In genomic region chr5:126384985-126385384, GRCh38 we compare ENCODE assay signal across 10 cellular contexts. TPM values are rescaled to one million over a fixed set of nuclear protein-coding genes. Genes with fewer than 3 reads are reported as not detected.
DNase-seq lines count a peak whose midpoint lies in the region; ATAC-seq and TF ChIP-seq lines count a peak whose summit lies in the region.
"Had no signal": no experiment of that assay in that cellular context is flagged by ENCODE, and none has a peak within 500 bp of the region (broad histone marks: within the 10 kb centered on the region; RNA-seq: fewer than 3 reads in every experiment).

No MANE protein-coding gene starts in this region.

- H3F3A ChIP-seq in MM.1S (ENCODE audit: insufficient read depth, low read length) (no peaks in the 10 kb centered on the region), neural progenitor cell (ENCODE audit: low read depth) (no peaks in the 10 kb centered on the region)

- no peak overlapping the region for H3K4me3 Mint-ChIP-seq in activated CD8-positive, alpha-beta memory T cell treated with anti-CD3 and anti-CD28 coated beads, Interleukin-2, amount 10 ng/mL, durations not matched to agents 7 days and 5 days
- no peak overlapping the region for H3K4me3 Mint-ChIP-seq in neural progenitor cell
- H3K4me3 Mint-ChIP-seq: CD4-positive, CD25-positive, alpha-beta regulatory T cell had no signal

- H3K4me1 ChIP-seq in osteoblast (ENCODE audit: insufficient read depth, low read length), result peaks cover 42% of the 10 kb centered on the region
- H3K4me1 ChIP-seq in MM.1S (ENCODE audit: low read length), result no peaks in the 10 kb centered on the region
- H3K4me1 ChIP-seq in neural progenitor cell, result peaks cover 10% of the 10 kb centered on the region

- peaks cover 2% of the 10 kb centered on the region for H3K27me3 Mint-ChIP-seq in activated CD8-positive, alpha-beta memory T cell treated with anti-CD3 and anti-CD28 coated beads, Interleukin-2, amount 10 ng/mL, durations not matched to agents 7 days and 5 days
- peaks cover 4% of the 10 kb centered on the region for H3K27me3 Mint-ChIP-seq in neural progenitor cell (ENCODE audit: insufficient read depth, low read depth)

- H3K4me1 Mint-ChIP-seq in activated CD8-positive, alpha-beta memory T cell treated with anti-CD3 and anti-CD28 coated beads, Interleukin-2, amount 10 ng/mL, durations not matched to agents 7 days and 5 days, result no peaks in the 10 kb centered on the region
- peaks cover 8% of the 10 kb centered on the region for H3K4me1 Mint-ChIP-seq in neural progenitor cell

- H3K27ac ChIP-seq in epithelial cell of prostate (peak overlapping the region; percentile 66), osteoblast (ENCODE audit: low read depth, low read length) (peak overlapping the region; percentile 69), WERI-Rb-1 (no peak overlapping the region), MM.1S (ENCODE audit: low read length) (no peak overlapping the region), neural progenitor cell (no peak overlapping the region)

- no peaks in the 10 kb centered on the region for H3K79me2 ChIP-seq in osteoblast (ENCODE audit: insufficient read depth, low read length)
- H3K79me2 ChIP-seq in MM.1S (ENCODE audit: low read length), result no peaks in the 10 kb centered on the region
- no peaks in the 10 kb centered on the region for H3K79me2 ChIP-seq in neural progenitor cell (ENCODE audit: low read depth)

- H3K27me3 ChIP-seq in osteoblast (ENCODE audit: insufficient read depth, low read length) (no peaks in the 10 kb centered on the region), WERI-Rb-1 (ENCODE audit: insufficient read depth, low read depth, severe bottlenecking) (no peaks in the 10 kb centered on the region), MM.1S (replicated peaks; ENCODE audit: insufficient read depth, low read length) (no peaks in the 10 kb centered on the region), neural progenitor cell (no peaks in the 10 kb centered on the region)

- no peak for TF ChIP-seq CTCF in osteoblast (IDR thresholded peaks at IDR 0.05; ENCODE audit: extremely low read depth, low read depth, low read length)
- TF ChIP-seq CTCF in WERI-Rb-1 (IDR thresholded peaks at IDR 0.05; ENCODE audit: low read depth, low read length), result no peak
- TF ChIP-seq CTCF in MM.1S (IDR thresholded peaks at IDR 0.05; ENCODE audit: low read length), result no peak
- no peak for TF ChIP-seq CTCF in neural progenitor cell (IDR thresholded peaks at IDR 0.05)

- H3K4me3 ChIP-seq in osteoblast (ENCODE audit: insufficient read depth, low read length) (no peak overlapping the region), WERI-Rb-1 (ENCODE audit: low read depth, low read length) (no peak overlapping the region), MM.1S (ENCODE audit: low read length) (no peak overlapping the region), neural progenitor cell (no peak overlapping the region)

- no peaks in the 10 kb centered on the region for H4K20me1 ChIP-seq in osteoblast (ENCODE audit: insufficient read depth, low read length)
- no peaks in the 10 kb centered on the region for H4K20me1 ChIP-seq in MM.1S (ENCODE audit: insufficient read depth, low read length)
- H4K20me1 ChIP-seq in neural progenitor cell (ENCODE audit: low read depth), result no peaks in the 10 kb centered on the region

- H2AFZ ChIP-seq in osteoblast (ENCODE audit: low read length), result no peak overlapping the region
- no peak overlapping the region for H2AFZ ChIP-seq in MM.1S (ENCODE audit: low read length)
- no peak overlapping the region for H2AFZ ChIP-seq in neural progenitor cell (replicated peaks)

- no peak overlapping the region for H3K27ac Mint-ChIP-seq in activated CD8-positive, alpha-beta memory T cell treated with anti-CD3 and anti-CD28 coated beads, Interleukin-2, amount 10 ng/mL, durations not matched to agents 7 days and 5 days
- no peak overlapping the region for H3K27ac Mint-ChIP-seq in neural progenitor cell
- H3K27ac Mint-ChIP-seq: CD4-positive, CD25-positive, alpha-beta regulatory T cell had no signal

- H3K36me3 ChIP-seq in osteoblast (ENCODE audit: insufficient read depth, low read length) (no peaks in the 10 kb centered on the region), WERI-Rb-1 (no peaks in the 10 kb centered on the region), MM.1S (replicated peaks; ENCODE audit: insufficient read depth, low read length) (no peaks in the 10 kb centered on the region), neural progenitor cell (no peaks in the 10 kb centered on the region)

- DNase-seq in AG20443 (ENCODE audit: low spot score), result peak; percentile 66
- DNase-seq in NCI-H69 (lab: John Stamatoyannopoulos, UW), result peak; percentile 96
- no peak for DNase-seq in epithelial cell of prostate (ENCODE audit: low read depth, low spot score)
- DNase-seq in osteoblast (ENCODE audit: insufficient read length, low spot score, missing footprints), result peak; percentile 46
- DNase-seq in WERI-Rb-1, result no peak
- DNase-seq in MM.1S, result no peak
- DNase-seq in activated CD8-positive, alpha-beta memory T cell treated with anti-CD3 and anti-CD28 coated beads, Interleukin-2, amount 10 ng/mL, durations not matched to agents 7 days and 5 days, result no peak
- no peak for DNase-seq in neural progenitor cell (ENCODE audit: low spot score)
- DNase-seq: activated T-cell treated with anti-CD3 and anti-CD28 coated beads for 4 hours; CD4-positive, CD25-positive, alpha-beta regulatory T cell had no signal

- H3K9me2 ChIP-seq in MM.1S (replicated peaks; ENCODE audit: insufficient read depth, low read length), result no peaks in the 10 kb centered on the region

- peaks cover 2% of the 10 kb centered on the region for H3K36me3 Mint-ChIP-seq in activated CD8-positive, alpha-beta memory T cell treated with anti-CD3 and anti-CD28 coated beads, Interleukin-2, amount 10 ng/mL, durations not matched to agents 7 days and 5 days
- peaks cover 2% of the 10 kb centered on the region for H3K36me3 Mint-ChIP-seq in neural progenitor cell
- H3K36me3 Mint-ChIP-seq: CD4-positive, CD25-positive, alpha-beta regulatory T cell had no signal

- H3K9me3 Mint-ChIP-seq in activated CD8-positive, alpha-beta memory T cell treated with anti-CD3 and anti-CD28 coated beads, Interleukin-2, amount 10 ng/mL, durations not matched to agents 7 days and 5 days (ENCODE audit: low read depth), result peaks cover 3% of the 10 kb centered on the region
- peaks cover 20% of the 10 kb centered on the region for H3K9me3 Mint-ChIP-seq in neural progenitor cell

- CTCF ChIA-PET in activated CD8-positive, alpha-beta memory T cell treated with anti-CD3 and anti-CD28 coated beads, Interleukin-2, amount 10 ng/mL, durations not matched to agents 7 days and 5 days (lab: Charles Lee), result interaction anchor here (1.4 kb wide), 1 partner anchor 17 kb away, joined by 3 read pairs; no protein-coding TSS in a partner anchor

- no peak overlapping the region for H3K9ac ChIP-seq in MM.1S (ENCODE audit: low read length)
- H3K9ac ChIP-seq in neural progenitor cell, result no peak overlapping the region

- H3K4me2 ChIP-seq in osteoblast (ENCODE audit: insufficient read depth, low read length) (peak overlapping the region; percentile 36), MM.1S (ENCODE audit: low read depth, low read length) (no peak overlapping the region), neural progenitor cell (no peak overlapping the region)

- ATAC-seq in activated CD8-positive, alpha-beta memory T cell treated with anti-CD3 and anti-CD28 coated beads, Interleukin-2, amount 10 ng/mL, durations not matched to agents 7 days and 5 days, result no peak

- no peaks in the 10 kb centered on the region for H3K9me3 ChIP-seq in osteoblast (ENCODE audit: low read depth, low read length)
- no peaks in the 10 kb centered on the region for H3K9me3 ChIP-seq in WERI-Rb-1 (ENCODE audit: severe bottlenecking)
- no peaks in the 10 kb centered on the region for H3K9me3 ChIP-seq in MM.1S (replicated peaks; ENCODE audit: insufficient read depth, low read length)
- no peaks in the 10 kb centered on the region for H3K9me3 ChIP-seq in neural progenitor cell (ENCODE audit: low read depth)

RNA-seq across cellular contexts. Expression of gene GRAMD2B, which starts 38.2 kb away (rescaled TPM):
- total RNA-seq in osteoblast (89.8 and 94.6 TPM in 2 replicates), neural progenitor cell (ENCODE audit: low replicate concordance) (8.6 and 11.0 TPM in 2 replicates)
- total RNA-seq in activated CD8-positive, alpha-beta memory T cell treated with anti-CD3 and anti-CD28 coated beads, Interleukin-2, amount 10 ng/mL, durations not matched to agents 7 days and 5 days, result 1 to 10 TPM; 4.3 to 7.2 TPM

Comparison
In these comparisons a context has a peak if more than half of its experiments do, and no peak if none do; other contexts are left out.
1. DNase-seq: peak in AG20443 (single experiment), NCI-H69 (single experiment) and osteoblast (single experiment); none in epithelial cell of prostate (single experiment), WERI-Rb-1 (single experiment), MM.1S (single experiment), activated CD8-positive, alpha-beta memory T cell treated with anti-CD3 and anti-CD28 coated beads, Interleukin-2, amount 10 ng/mL, durations not matched to agents 7 days and 5 days (single experiment) and neural progenitor cell (single experiment).
2. H3K27ac ChIP-seq: peak in epithelial cell of prostate (single experiment) and osteoblast (single experiment); none in WERI-Rb-1 (single experiment), MM.1S (single experiment) and neural progenitor cell (single experiment).